ENCODE assay signal across 1 cellular context in genomic region chr22:41264408-41264941, GRCh38.
TF ChIP-seq lines count a peak whose summit lies in the region.

No MANE protein-coding gene starts in this region.

TF ChIP-seq in IMR-90, 13 proteins besides CTCF, POLR2A, EP300 and RAD21 (continued from another document):
- TF ChIP-seq RFX5 (IDR thresholded peaks at IDR 0.05; ENCODE audit: low read depth, low read length): no peak
